8 cellular contexts compared by ENCODE assay signal in genomic region chr12:49296034-49296835, GRCh38. TPM values are rescaled to one million over a fixed set of nuclear protein-coding genes. Genes with fewer than 3 reads are reported as not detected.
A peak's percentile ranks its signal among the peaks of the same experiment; 100 is the strongest.
DNase-seq lines count a peak whose midpoint lies in the region; ATAC-seq lines count a peak whose summit lies in the region.

No MANE protein-coding gene starts in this region.

- no peak overlapping the region for H3K4me3 ChIP-seq in Jurkat, Clone E6-1 (ENCODE audit: low read length)

- DNase-seq in COLO668 (lab: John Stamatoyannopoulos, UW; ENCODE audit: unreplicated experiment) (peak; percentile 75), cerebellar cortex (ENCODE audit: low spot score) (peak; percentile 23), lung microvascular endothelial cell (ENCODE audit: low read depth in 2 of 2) (peak; percentile 35 to 58)
- DNase-seq in Jurkat, Clone E6-1 (ENCODE audit: low read depth, low spot score) = peak; percentile 41
- peak; percentile 50 for DNase-seq in activated CD4-positive, alpha-beta T cell treated with anti-CD3 and anti-CD28 coated beads for 1 hour
- DNase-seq in stimulated activated naive CD4-positive, alpha-beta T cell (lab: John Stamatoyannopoulos, UW) = peak; percentile 41 to 62 (median 49)

- ATAC-seq in GM21576 (IDR thresholded peaks at IDR 0.05; ENCODE audit: unreplicated experiment) (no peak), GM21529 (IDR thresholded peaks at IDR 0.05; ENCODE audit: unreplicated experiment) (no peak)

RNA-seq across cellular contexts. Expression of gene PRPH, which starts 1.3 kb away (rescaled TPM):
- polyA plus RNA-seq in Jurkat, Clone E6-1 (2012; ENCODE audit: insufficient read depth, insufficient read length) = not detected
- total RNA-seq in lung microvascular endothelial cell = not detected in 2 replicates

RNA-seq across cellular contexts. Expression of gene TROAP, which starts 26.8 kb away (rescaled TPM):
- 88.3 TPM for polyA plus RNA-seq in Jurkat, Clone E6-1 (2012; ENCODE audit: insufficient read depth, insufficient read length)
- total RNA-seq in lung microvascular endothelial cell = 1.6 and 8.9 TPM in 2 replicates

RNA-seq across cellular contexts. Expression of gene TUBA1C, which starts 31.4 kb away (rescaled TPM):
- 366 TPM for polyA plus RNA-seq in Jurkat, Clone E6-1 (2012; ENCODE audit: insufficient read depth, insufficient read length)
- total RNA-seq in lung microvascular endothelial cell = 87.5 and 122 TPM in 2 replicates

RNA-seq across cellular contexts. Expression of gene C1QL4, which starts 40.8 kb away (rescaled TPM):
- 2.5 TPM for polyA plus RNA-seq in Jurkat, Clone E6-1 (2012; ENCODE audit: insufficient read depth, insufficient read length)
- not detected in 2 replicates for total RNA-seq in lung microvascular endothelial cell

RNA-seq across cellular contexts. Expression of gene DNAJC22, which starts 50.5 kb away (rescaled TPM):
- 1.00 TPM for polyA plus RNA-seq in Jurkat, Clone E6-1 (2012; ENCODE audit: insufficient read depth, insufficient read length)
- 0.40 and 0.87 TPM in 2 replicates for total RNA-seq in lung microvascular endothelial cell

Comparison
In these comparisons a context has a peak if more than half of its experiments do, and no peak if none do; other contexts are left out.
1. DNase-seq: peak in every context shown above with its lines; median percentile 75 in COLO668; 50 in activated CD4-positive, alpha-beta T cell treated with anti-CD3 and anti-CD28 coated beads for 1 hour; 49 in stimulated activated naive CD4-positive, alpha-beta T cell; 46 in lung microvascular endothelial cell; 41 in Jurkat, Clone E6-1; 23 in cerebellar cortex.